9 cellular contexts compared by ENCODE assay signal in the genomic region with DNA sequence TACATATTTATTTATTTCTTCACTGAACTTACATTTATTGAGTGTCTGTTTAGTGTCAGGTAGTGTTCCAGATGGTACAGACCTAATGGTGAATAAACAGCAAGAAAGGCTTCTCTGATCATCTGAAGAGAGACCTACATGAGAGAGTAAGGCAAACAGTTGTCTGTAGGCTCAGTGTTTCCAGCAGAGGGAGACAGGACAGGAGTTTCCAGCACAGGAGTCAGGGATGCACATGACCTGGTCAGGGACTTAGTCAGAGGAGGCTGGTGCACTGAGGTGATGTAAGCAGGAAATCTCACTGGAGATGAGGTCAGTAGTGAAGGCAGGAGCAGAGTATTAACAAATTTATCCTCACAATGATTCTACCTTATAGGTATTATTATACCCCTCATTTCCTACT.
DNase-seq lines count a peak whose midpoint lies in the region; ATAC-seq and TF ChIP-seq lines count a peak whose summit lies in the region.
"Had no signal": no experiment of that assay in that cellular context is flagged by ENCODE, and none has a peak within 500 bp of the region (broad histone marks: within the 10 kb centered on the region; RNA-seq: fewer than 3 reads in every experiment).

No MANE protein-coding gene starts in this region.

- no peak overlapping the region for H3K27ac Mint-ChIP-seq in progenitor cell of endocrine pancreas
- H3K27ac Mint-ChIP-seq: activated T-cell treated with anti-CD3 and anti-CD28 coated beads, Interleukin-2, amount 50 U/mL, for 72 hours had no signal

- H3K27me3 Mint-ChIP-seq in progenitor cell of endocrine pancreas: peaks cover 9% of the 10 kb centered on the region

- no peak overlapping the region for H3K4me3 Mint-ChIP-seq in progenitor cell of endocrine pancreas (ENCODE audit: low read depth)
- H3K4me3 Mint-ChIP-seq: activated T-cell treated with anti-CD3 and anti-CD28 coated beads, Interleukin-2, amount 50 U/mL, for 72 hours had no signal

- H3K4me1 Mint-ChIP-seq in progenitor cell of endocrine pancreas (ENCODE audit: low read depth): peaks cover 19% of the 10 kb centered on the region

- no peaks in the 10 kb centered on the region for H3K9me3 Mint-ChIP-seq in progenitor cell of endocrine pancreas (ENCODE audit: low read depth)

- H3K36me3 Mint-ChIP-seq in progenitor cell of endocrine pancreas (ENCODE audit: insufficient read depth): no peaks in the 10 kb centered on the region

- DNase-seq in HT1080 (ENCODE audit: low read depth) (peak; percentile 87), RPMI7951 (ENCODE audit: low read depth) (peak; percentile 2), progenitor cell of endocrine pancreas (ENCODE audit: low spot score, unreplicated experiment) (peak; percentile 10), NCI-H128 (lab: John Stamatoyannopoulos, UW; ENCODE audit: unreplicated experiment) (no peak), cerebellar nuclear complex (lab: John Stamatoyannopoulos, UW) (no peak)
- DNase-seq in activated naive CD4-positive, alpha-beta T cell (lab: John Stamatoyannopoulos, UW): no peak
- DNase-seq: activated T-cell treated with anti-CD3 and anti-CD28 coated beads, Interleukin-2, amount 50 U/mL, for 72 hours; IMR-90 had no signal

- peak; percentile 51 for TF ChIP-seq CTCF in progenitor cell of endocrine pancreas (IDR thresholded peaks at IDR 0.05; ENCODE audit: unreplicated experiment)

- ATAC-seq in esophagus mucosa: peak; percentile 32
- ATAC-seq: activated T-cell treated with anti-CD3 and anti-CD28 coated beads, Interleukin-2, amount 50 U/mL, for 72 hours had no signal

Comparison
In these comparisons a context has a peak if more than half of its experiments do, and no peak if none do; other contexts are left out.
1. DNase-seq: peak in HT1080 (single experiment), RPMI7951 (single experiment) and progenitor cell of endocrine pancreas (single experiment); none in activated naive CD4-positive, alpha-beta T cell (0 of 4), NCI-H128 (single experiment) and cerebellar nuclear complex (0 of 2).